ENCODE assay signal across 27 cellular contexts in genomic region chr22:28018461-28018927, GRCh38.
DNase-seq lines count a peak whose midpoint lies in the region; ATAC-seq and TF ChIP-seq lines count a peak whose summit lies in the region.
"Had no signal": no experiment of that assay in that cellular context is flagged by ENCODE, and none has a peak within 500 bp of the region (broad histone marks: within the 10 kb centered on the region; RNA-seq: fewer than 3 reads in every experiment).

No MANE protein-coding gene starts in this region.

- H3K36me3 ChIP-seq in BE2C (no peaks in the 10 kb centered on the region), DND-41 (ENCODE audit: insufficient read depth, low read length) (peaks cover 61% of the 10 kb centered on the region), trophoblast cell (ENCODE audit: control insufficient read depth in 1 of 2, insufficient read depth in 2 of 2, low read length in 2 of 2) (no peaks in the 10 kb centered on the region)
- H3K36me3 ChIP-seq: brain microvascular endothelial cell, colonic mucosa, pancreas had no signal

- no peak overlapping the region for H3K23ac ChIP-seq in trophoblast cell (ENCODE audit: low read length)

- peak overlapping the region; percentile 65 for H3K27ac ChIP-seq in DND-41 (ENCODE audit: low read length)
- H3K27ac ChIP-seq in trophoblast cell (ENCODE audit: low read depth, low read length): no peak overlapping the region
- H3K27ac ChIP-seq: brain microvascular endothelial cell, colonic mucosa, esophagus squamous epithelium, gastroesophageal sphincter, pancreas, thoracic aorta had no signal

- no peak overlapping the region for H3K27ac Mint-ChIP-seq in glutamatergic neuron (ENCODE audit: unreplicated experiment)
- H3K27ac Mint-ChIP-seq: activated B cell treated with CpG ODN at 0.5 μM for 24 hours; activated CD4-positive, alpha-beta memory T cell treated with anti-CD3 and anti-CD28 coated beads, Interleukin-2, amount 10 ng/mL, durations not matched to agents 7 days and 5 days; activated naive CD8-positive, alpha-beta T cell treated with anti-CD3 and anti-CD28 coated beads, Interleukin-2, amount 50 U/mL, for 24 hours; activated T-helper 1 cell treated with anti-CD3 and anti-CD28 coated beads, Interleukin-12 subunit alpha, Interleukin-12 subunit beta, Interleukin-2, Interleukin-4 antibody, amounts not matched to agents 30 ng/mL and 10 ng/mL and 1 ng/mL, durations not matched to agents 14 hours and 24 hours and 36 hours; CD8-positive, alpha-beta T cell; endodermal cell; stimulated activated naive B cell treated with anti-CD40 and anti-IgM and Interleukin-4, amounts not matched to agents 10 μg/mL and 1 μg/mL and 100 μg/mL, for 72 hours had no signal

- H3K27me3 ChIP-seq in BE2C (no peaks in the 10 kb centered on the region), DND-41 (ENCODE audit: insufficient read depth, low read length, poor library complexity) (no peaks in the 10 kb centered on the region), trophoblast cell (ENCODE audit: insufficient read depth, low read length) (no peaks in the 10 kb centered on the region)
- H3K27me3 ChIP-seq: brain microvascular endothelial cell, colonic mucosa, esophagus squamous epithelium, gastroesophageal sphincter, pancreas had no signal

- H3K79me1 ChIP-seq in trophoblast cell (ENCODE audit: low read length): no peaks in the 10 kb centered on the region

- H4K12ac ChIP-seq in trophoblast cell (ENCODE audit: low read depth, low read length): no peak overlapping the region

- H3K4me1 ChIP-seq in BE2C (peaks cover 57% of the 10 kb centered on the region), DND-41 (ENCODE audit: insufficient read depth, low read length) (peaks cover 39% of the 10 kb centered on the region), trophoblast cell (ENCODE audit: control insufficient read depth in 1 of 2, insufficient read depth in 2 of 2, low read length in 2 of 2) (peaks cover 0 to 4% of the 10 kb centered on the region in 2 experiments)
- H3K4me1 ChIP-seq: colonic mucosa, pancreas had no signal

- peaks cover 4% of the 10 kb centered on the region for H4K20me1 ChIP-seq in DND-41 (ENCODE audit: insufficient read depth, low read length)

- H3K4me2 ChIP-seq in DND-41 (ENCODE audit: insufficient read depth, low read length) (no peak overlapping the region), trophoblast cell (ENCODE audit: low read length) (no peak overlapping the region)

- H3K4me3 Mint-ChIP-seq in glutamatergic neuron (ENCODE audit: unreplicated experiment): no peak overlapping the region
- H3K4me3 Mint-ChIP-seq: activated B cell treated with CpG ODN at 0.5 μM for 24 hours; activated CD4-positive, alpha-beta memory T cell treated with anti-CD3 and anti-CD28 coated beads, Interleukin-2, amount 10 ng/mL, durations not matched to agents 7 days and 5 days; activated naive CD8-positive, alpha-beta T cell treated with anti-CD3 and anti-CD28 coated beads, Interleukin-2, amount 50 U/mL, for 24 hours; activated T-helper 1 cell treated with anti-CD3 and anti-CD28 coated beads, Interleukin-12 subunit alpha, Interleukin-12 subunit beta, Interleukin-2, Interleukin-4 antibody, amounts not matched to agents 30 ng/mL and 10 ng/mL and 1 ng/mL, durations not matched to agents 14 hours and 24 hours and 36 hours; CD8-positive, alpha-beta T cell; endodermal cell; naive thymus-derived CD8-positive, alpha-beta T cell; stimulated activated naive B cell treated with anti-CD40 and anti-IgM and Interleukin-4, amounts not matched to agents 10 μg/mL and 1 μg/mL and 100 μg/mL, for 72 hours had no signal

- H2AFZ ChIP-seq in DND-41 (ENCODE audit: low read depth, low read length): no peak overlapping the region
- no peak overlapping the region for H2AFZ ChIP-seq in trophoblast cell (ENCODE audit: insufficient read depth, low read length, poor library complexity)

- no peak overlapping the region for H2AK5ac ChIP-seq in trophoblast cell (ENCODE audit: low read length)

- H2BK5ac ChIP-seq in trophoblast cell (ENCODE audit: low read depth, low read length, poor library complexity): no peak overlapping the region

- H3K4me1 Mint-ChIP-seq in glutamatergic neuron (ENCODE audit: low read depth, unreplicated experiment): peaks cover 38% of the 10 kb centered on the region
- H3K4me1 Mint-ChIP-seq: activated naive CD8-positive, alpha-beta T cell treated with anti-CD3 and anti-CD28 coated beads, Interleukin-2, amount 50 U/mL, for 24 hours had no signal

- DNase-seq in BE2C: peak; percentile 11
- DNase-seq in DND-41: peak; percentile 59
- peak; percentile 19 for DNase-seq in glutamatergic neuron
- DNase-seq in trophoblast cell: no peak
- DNase-seq in NCI-H82 (lab: John Stamatoyannopoulos, UW): no peak
- DNase-seq in dedifferentiated amniotic fluid mesenchymal stem cell (ENCODE audit: extremely low spot score): no peak
- DNase-seq: activated B cell treated with CpG ODN at 0.5 μM for 24 hours; activated CD4-positive, alpha-beta memory T cell treated with anti-CD3 and anti-CD28 coated beads, Interleukin-2, amount 10 ng/mL, durations not matched to agents 7 days and 5 days; activated naive CD8-positive, alpha-beta T cell treated with anti-CD3 and anti-CD28 coated beads, Interleukin-2, amount 50 U/mL, for 24 hours; brain microvascular endothelial cell; CD8-positive, alpha-beta T cell; colonic mucosa; DMS153; endodermal cell; esophagus squamous epithelium; GF-D8; KG1; mesendoderm; naive thymus-derived CD8-positive, alpha-beta T cell; stimulated activated naive B cell treated with anti-CD40 and anti-IgM and Interleukin-4, amounts not matched to agents 10 μg/mL and 1 μg/mL and 100 μg/mL, for 72 hours; T1000 had no signal

- H3K18ac ChIP-seq in trophoblast cell (ENCODE audit: low read length): no peak overlapping the region

- H3K9me3 ChIP-seq in BE2C (no peaks in the 10 kb centered on the region), DND-41 (ENCODE audit: insufficient read depth, low read length, severe bottlenecking) (no peaks in the 10 kb centered on the region), trophoblast cell (ENCODE audit: insufficient read depth, low read depth, low read length) (no peaks in the 10 kb centered on the region)
- H3K9me3 ChIP-seq: colonic mucosa, esophagus squamous epithelium, gastroesophageal sphincter, pancreas, thoracic aorta had no signal

- H4K8ac ChIP-seq in trophoblast cell (ENCODE audit: low read depth, low read length): no peak overlapping the region

- H3K9ac ChIP-seq in DND-41 (ENCODE audit: low read depth, low read length) (no peak overlapping the region), trophoblast cell (ENCODE audit: low read length) (no peak overlapping the region)

- H3K4me3 ChIP-seq in BE2C (ENCODE audit: low read depth, low read length) (no peak overlapping the region), DND-41 (ENCODE audit: low read depth in 1 of 2, low read length in 2 of 2) (no peak overlapping the region), trophoblast cell (ENCODE audit: low read depth, low read length) (peak overlapping the region; percentile 14)
- H3K4me3 ChIP-seq: colonic mucosa, esophagus squamous epithelium, gastroesophageal sphincter, pancreas, thoracic aorta had no signal

- H3K4ac ChIP-seq in trophoblast cell (ENCODE audit: low read depth, low read length): no peak overlapping the region

- H3K9me3 Mint-ChIP-seq in glutamatergic neuron (ENCODE audit: unreplicated experiment): peaks cover 25% of the 10 kb centered on the region
- H3K9me3 Mint-ChIP-seq: activated B cell treated with CpG ODN at 0.5 μM for 24 hours; activated CD4-positive, alpha-beta memory T cell treated with anti-CD3 and anti-CD28 coated beads, Interleukin-2, amount 10 ng/mL, durations not matched to agents 7 days and 5 days; activated naive CD8-positive, alpha-beta T cell treated with anti-CD3 and anti-CD28 coated beads, Interleukin-2, amount 50 U/mL, for 24 hours; activated T-helper 1 cell treated with anti-CD3 and anti-CD28 coated beads, Interleukin-12 subunit alpha, Interleukin-12 subunit beta, Interleukin-2, Interleukin-4 antibody, amounts not matched to agents 30 ng/mL and 10 ng/mL and 1 ng/mL, durations not matched to agents 14 hours and 24 hours and 36 hours; CD8-positive, alpha-beta T cell; endodermal cell; naive thymus-derived CD8-positive, alpha-beta T cell; stimulated activated naive B cell treated with anti-CD40 and anti-IgM and Interleukin-4, amounts not matched to agents 10 μg/mL and 1 μg/mL and 100 μg/mL, for 72 hours had no signal

- H4K91ac ChIP-seq in trophoblast cell (ENCODE audit: low read depth, low read length): no peak overlapping the region

- H3K14ac ChIP-seq in trophoblast cell (ENCODE audit: low read length): no peak overlapping the region

- H3K79me2 ChIP-seq in DND-41 (ENCODE audit: insufficient read depth, low read length) (no peaks in the 10 kb centered on the region), trophoblast cell (ENCODE audit: control insufficient read depth, insufficient read depth, low read length, poor library complexity) (no peaks in the 10 kb centered on the region)

- peaks cover 19% of the 10 kb centered on the region for H3K27me3 Mint-ChIP-seq in glutamatergic neuron (ENCODE audit: unreplicated experiment)
- H3K27me3 Mint-ChIP-seq: activated B cell treated with CpG ODN at 0.5 μM for 24 hours; activated CD4-positive, alpha-beta memory T cell treated with anti-CD3 and anti-CD28 coated beads, Interleukin-2, amount 10 ng/mL, durations not matched to agents 7 days and 5 days; activated naive CD8-positive, alpha-beta T cell treated with anti-CD3 and anti-CD28 coated beads, Interleukin-2, amount 50 U/mL, for 24 hours had no signal

- H2BK120ac ChIP-seq in trophoblast cell (ENCODE audit: insufficient read depth, low read length, poor library complexity): no peak overlapping the region

- peak; percentile 67 for ATAC-seq in DND-41 (ENCODE audit: insufficient read depth, low read depth)
- ATAC-seq in HG02973 (IDR thresholded peaks at IDR 0.05; ENCODE audit: unreplicated experiment): no peak
- ATAC-seq in GM21447 (IDR thresholded peaks at IDR 0.05; ENCODE audit: unreplicated experiment): no peak
- ATAC-seq: activated naive CD8-positive, alpha-beta T cell treated with anti-CD3 and anti-CD28 coated beads, Interleukin-2, amount 50 U/mL, for 24 hours; CD8-positive, alpha-beta T cell; gastroesophageal sphincter; naive thymus-derived CD8-positive, alpha-beta T cell had no signal

- H2BK12ac ChIP-seq in trophoblast cell (ENCODE audit: low read length): no peak overlapping the region

- no CpG with 5 or more reads among the region's 8 CpGs for WGBS in trophoblast cell (ENCODE audit: extremely low coverage, insufficient coverage, insufficient read length)

- TF ChIP-seq CTCF in BE2C (IDR thresholded peaks at IDR 0.05; ENCODE audit: low read depth, low read length) (no peak), DND-41 (IDR thresholded peaks at IDR 0.05; ENCODE audit: borderline replicate concordance, extremely low read depth, low read length, poor library complexity, severe bottlenecking) (no peak), glutamatergic neuron (IDR thresholded peaks at IDR 0.05; ENCODE audit: partially characterized antibody, unreplicated experiment) (no peak)

- no peaks in the 10 kb centered on the region for H3K36me3 Mint-ChIP-seq in glutamatergic neuron (ENCODE audit: unreplicated experiment)
- H3K36me3 Mint-ChIP-seq: CD8-positive, alpha-beta T cell; naive thymus-derived CD8-positive, alpha-beta T cell; stimulated activated naive B cell treated with anti-CD40 and anti-IgM and Interleukin-4, amounts not matched to agents 10 μg/mL and 1 μg/mL and 100 μg/mL, for 72 hours had no signal

Comparison
In these comparisons a context has a peak if more than half of its experiments do, and no peak if none do; other contexts are left out.
1. DNase-seq: peak in BE2C (single experiment), DND-41 (single experiment) and glutamatergic neuron (single experiment); none in trophoblast cell (0 of 2), NCI-H82 (single experiment) and dedifferentiated amniotic fluid mesenchymal stem cell (single experiment).